20 cellular contexts compared by ENCODE assay signal in genomic region chr19:10143700-10144099, GRCh38. TPM values are rescaled to one million over a fixed set of nuclear protein-coding genes. Genes with fewer than 3 reads are reported as not detected.
DNase-seq lines count a peak whose midpoint lies in the region; ATAC-seq and FAIRE-seq lines count a peak whose summit lies in the region.
"Had no signal": no experiment of that assay in that cellular context is flagged by ENCODE, and none has a peak within 500 bp of the region (broad histone marks: within the 10 kb centered on the region; RNA-seq: fewer than 3 reads in every experiment).

No MANE protein-coding gene starts in this region.

- H3K27ac Mint-ChIP-seq in activated CD8-positive, alpha-beta memory T cell treated with anti-CD3 and anti-CD28 coated beads, Interleukin-2, amount 10 ng/mL, durations not matched to agents 7 days and 5 days: peak overlapping the region; percentile 86
- H3K27ac Mint-ChIP-seq in T-helper 2 cell treated with Interferon-gamma antibody and Interleukin-4, amounts not matched to agents 5 μg/mL and 100 μg/mL, for 36 hours: peak overlapping the region; percentile 72
- peak overlapping the region; percentile 98 for H3K27ac Mint-ChIP-seq in activated naive CD8-positive, alpha-beta T cell treated with anti-CD3 and anti-CD28 coated beads, Interleukin-2, amount 10 ng/mL, durations not matched to agents 7 days and 5 days
- H3K27ac Mint-ChIP-seq in naive thymus-derived CD8-positive, alpha-beta T cell: peak overlapping the region; percentile 97 to 100 (median 99)

- no peak for ATAC-seq in activated CD8-positive, alpha-beta memory T cell treated with anti-CD3 and anti-CD28 coated beads, Interleukin-2, amount 10 ng/mL, durations not matched to agents 7 days and 5 days
- ATAC-seq in activated naive CD8-positive, alpha-beta T cell treated with anti-CD3 and anti-CD28 coated beads, Interleukin-2, amount 10 ng/mL, durations not matched to agents 7 days and 5 days (ENCODE audit: low read depth): no peak
- no peak for ATAC-seq in naive thymus-derived CD8-positive, alpha-beta T cell
- no peak for ATAC-seq in HG03432 (IDR thresholded peaks at IDR 0.05; ENCODE audit: unreplicated experiment)
- ATAC-seq: HCT116 had no signal

- CTCF ChIA-PET in activated CD8-positive, alpha-beta memory T cell treated with anti-CD3 and anti-CD28 coated beads, Interleukin-2, amount 10 ng/mL, durations not matched to agents 7 days and 5 days (lab: Charles Lee): interaction anchor here (0.6 to 2.8 kb wide), 5 partner anchors 18 to 213 kb away, joined by 3 to 11 read pairs (median 3); partner anchors contain the start of gene EIF3G

- H3K4me1 ChIP-seq in small intestine (ENCODE audit: control insufficient read depth in 2 of 2, insufficient read depth in 1 of 2, low read depth in 1 of 2, low read length in 1 of 2): no peaks in the 10 kb centered on the region
- H3K4me1 ChIP-seq: left ventricle myocardium inferior, testis had no signal

- no peak for FAIRE-seq in small intestine (lab: Jason Lieb, UNC)

- peaks cover 13 to 22% of the 10 kb centered on the region in 2 donors for H3K36me3 ChIP-seq in small intestine (ENCODE audit: control insufficient read depth in 2 of 2, insufficient read depth in 2 of 2, low read length in 2 of 2)

- no peaks in the 10 kb centered on the region for H3K27me3 ChIP-seq in small intestine (ENCODE audit: control insufficient read depth in 2 of 2, insufficient read depth in 2 of 2, low read length in 2 of 2)
- H3K27me3 ChIP-seq: BLaER1 treated with 17β-estradiol and CSF1 and Interleukin-3, amounts not matched to agents 10 nM and 100 nM; neutrophil; testis had no signal

- no peak for DNase-seq in activated CD8-positive, alpha-beta memory T cell treated with anti-CD3 and anti-CD28 coated beads, Interleukin-2, amount 10 ng/mL, durations not matched to agents 7 days and 5 days
- no peak for DNase-seq in activated CD8-positive, alpha-beta memory T cell treated with anti-CD3 and anti-CD28 coated beads, Interleukin-2, amount 50 U/mL, for 48 hours
- DNase-seq in T-helper 2 cell treated with Interferon-gamma antibody and Interleukin-4, amounts not matched to agents 5 μg/mL and 100 μg/mL, for 36 hours (ENCODE audit: low spot score): no peak
- DNase-seq in activated naive CD8-positive, alpha-beta T cell treated with anti-CD3 and anti-CD28 coated beads, Interleukin-2, amount 10 ng/mL, durations not matched to agents 7 days and 5 days: no peak
- DNase-seq in naive thymus-derived CD8-positive, alpha-beta T cell: peak in 1 of 10 donors; percentile 14
- DNase-seq in small intestine: no peak
- no peak for DNase-seq in T-helper 9 cell
- DNase-seq: aorta, cerebellar nuclear complex, left ventricle myocardium inferior, MM.1S, NCI-H146, NCI-H82, PC-9, testis had no signal

- peak overlapping the region in 1 of 2 donors; percentile 87 for H3K27ac ChIP-seq in small intestine (ENCODE audit: low read depth in 1 of 2, low read length in 1 of 2)
- H3K27ac ChIP-seq: HL-60, left ventricle myocardium inferior, neutrophil, PC-9, testis had no signal

- no peaks in the 10 kb centered on the region for H3K27me3 Mint-ChIP-seq in activated CD8-positive, alpha-beta memory T cell treated with anti-CD3 and anti-CD28 coated beads, Interleukin-2, amount 10 ng/mL, durations not matched to agents 7 days and 5 days
- no peaks in the 10 kb centered on the region for H3K27me3 Mint-ChIP-seq in T-helper 2 cell treated with Interferon-gamma antibody and Interleukin-4, amounts not matched to agents 5 μg/mL and 100 μg/mL, for 36 hours (ENCODE audit: low read depth)
- no peaks in the 10 kb centered on the region for H3K27me3 Mint-ChIP-seq in activated naive CD8-positive, alpha-beta T cell treated with anti-CD3 and anti-CD28 coated beads, Interleukin-2, amount 10 ng/mL, durations not matched to agents 7 days and 5 days
- no peaks in the 10 kb centered on the region for H3K27me3 Mint-ChIP-seq in naive thymus-derived CD8-positive, alpha-beta T cell

- WGBS in small intestine, 3 donors: 80 to 88% (median 86%) methylated on average over 11 of the region's 11 CpGs

- H3K4me3 Mint-ChIP-seq in activated CD8-positive, alpha-beta memory T cell treated with anti-CD3 and anti-CD28 coated beads, Interleukin-2, amount 10 ng/mL, durations not matched to agents 7 days and 5 days: no peak overlapping the region
- no peak overlapping the region for H3K4me3 Mint-ChIP-seq in T-helper 2 cell treated with Interferon-gamma antibody and Interleukin-4, amounts not matched to agents 5 μg/mL and 100 μg/mL, for 36 hours
- H3K4me3 Mint-ChIP-seq in activated naive CD8-positive, alpha-beta T cell treated with anti-CD3 and anti-CD28 coated beads, Interleukin-2, amount 10 ng/mL, durations not matched to agents 7 days and 5 days: peak overlapping the region; percentile 75
- peak overlapping the region; percentile 1 to 90 (median 69) for H3K4me3 Mint-ChIP-seq in naive thymus-derived CD8-positive, alpha-beta T cell

- peaks cover 60% of the 10 kb centered on the region for H3K36me3 Mint-ChIP-seq in activated CD8-positive, alpha-beta memory T cell treated with anti-CD3 and anti-CD28 coated beads, Interleukin-2, amount 10 ng/mL, durations not matched to agents 7 days and 5 days
- peaks cover 75% of the 10 kb centered on the region for H3K36me3 Mint-ChIP-seq in T-helper 2 cell treated with Interferon-gamma antibody and Interleukin-4, amounts not matched to agents 5 μg/mL and 100 μg/mL, for 36 hours (ENCODE audit: low read depth)
- peaks cover 36% of the 10 kb centered on the region for H3K36me3 Mint-ChIP-seq in activated naive CD8-positive, alpha-beta T cell treated with anti-CD3 and anti-CD28 coated beads, Interleukin-2, amount 10 ng/mL, durations not matched to agents 7 days and 5 days
- peaks cover 5 to 71% (median 39%) of the 10 kb centered on the region in 3 donors for H3K36me3 Mint-ChIP-seq in naive thymus-derived CD8-positive, alpha-beta T cell

- H3K9me3 ChIP-seq in small intestine (ENCODE audit: control insufficient read depth, low read depth): no peaks in the 10 kb centered on the region
- H3K9me3 ChIP-seq: BLaER1 treated with 17β-estradiol and CSF1 and Interleukin-3, amounts not matched to agents 10 nM and 100 nM; left ventricle myocardium inferior; neutrophil; testis had no signal

- POLR2A ChIA-PET in activated naive CD8-positive, alpha-beta T cell treated with anti-CD3 and anti-CD28 coated beads, Interleukin-2, amount 10 ng/mL, durations not matched to agents 7 days and 5 days (lab: Charles Lee): interaction anchor here (0.8 to 1.5 kb wide), 4 partner anchors 14 to 422 kb away, joined by 3 to 10 read pairs (median 3); partner anchors contain the start of genes DNMT1 and KRI1
- POLR2A ChIA-PET in naive thymus-derived CD8-positive, alpha-beta T cell (lab: Charles Lee): interaction anchor here (1.1 to 9.5 kb wide), 12 partner anchors 8 to 108 kb away, joined by 3 to 116 read pairs (median 10); partner anchors contain the start of genes EIF3G, MRPL4 and PPAN

- no peaks in the 10 kb centered on the region for H3K9me3 Mint-ChIP-seq in activated CD8-positive, alpha-beta memory T cell treated with anti-CD3 and anti-CD28 coated beads, Interleukin-2, amount 10 ng/mL, durations not matched to agents 7 days and 5 days (ENCODE audit: low read depth)
- no peaks in the 10 kb centered on the region for H3K9me3 Mint-ChIP-seq in T-helper 2 cell treated with Interferon-gamma antibody and Interleukin-4, amounts not matched to agents 5 μg/mL and 100 μg/mL, for 36 hours
- H3K9me3 Mint-ChIP-seq in activated naive CD8-positive, alpha-beta T cell treated with anti-CD3 and anti-CD28 coated beads, Interleukin-2, amount 10 ng/mL, durations not matched to agents 7 days and 5 days: no peaks in the 10 kb centered on the region
- H3K9me3 Mint-ChIP-seq in naive thymus-derived CD8-positive, alpha-beta T cell: no peaks in the 10 kb centered on the region

- H3K4me1 Mint-ChIP-seq in activated CD8-positive, alpha-beta memory T cell treated with anti-CD3 and anti-CD28 coated beads, Interleukin-2, amount 10 ng/mL, durations not matched to agents 7 days and 5 days: peaks cover 29% of the 10 kb centered on the region
- H3K4me1 Mint-ChIP-seq in T-helper 2 cell treated with Interferon-gamma antibody and Interleukin-4, amounts not matched to agents 5 μg/mL and 100 μg/mL, for 36 hours (ENCODE audit: low read depth): peaks cover 16% of the 10 kb centered on the region
- H3K4me1 Mint-ChIP-seq in activated naive CD8-positive, alpha-beta T cell treated with anti-CD3 and anti-CD28 coated beads, Interleukin-2, amount 10 ng/mL, durations not matched to agents 7 days and 5 days: peaks cover 28% of the 10 kb centered on the region
- H3K4me1 Mint-ChIP-seq in naive thymus-derived CD8-positive, alpha-beta T cell: peaks cover 8 to 63% (median 34%) of the 10 kb centered on the region in 4 donors

- H3K4me3 ChIP-seq in small intestine (ENCODE audit: low read depth in 1 of 2, low read length in 2 of 2): no peak overlapping the region
- H3K4me3 ChIP-seq: BLaER1 treated with 17β-estradiol and CSF1 and Interleukin-3, amounts not matched to agents 10 nM and 100 nM; left ventricle myocardium inferior; PC-9; testis had no signal

RNA-seq across cellular contexts. Expression of gene EIF3G, which starts 24.0 kb away (rescaled TPM):
- 100 to 1,000 TPM; 216 to 256 TPM for total RNA-seq in activated CD8-positive, alpha-beta memory T cell treated with anti-CD3 and anti-CD28 coated beads, Interleukin-2, amount 10 ng/mL, durations not matched to agents 7 days and 5 days
- 100 to 1,000 TPM; 262 to 264 TPM for total RNA-seq in activated naive CD8-positive, alpha-beta T cell treated with anti-CD3 and anti-CD28 coated beads, Interleukin-2, amount 10 ng/mL, durations not matched to agents 7 days and 5 days
- total RNA-seq in naive thymus-derived CD8-positive, alpha-beta T cell: 100 to 1,000 TPM; 363 to 378 TPM
- 100 to 1,000 TPM; 226 to 282 (median 269) TPM for polyA plus RNA-seq in naive thymus-derived CD8-positive, alpha-beta T cell
- 100 to 1,000 TPM; 138 to 218 (median 213) TPM for polyA plus RNA-seq in small intestine

RNA-seq across cellular contexts. Expression of gene P2RY11, which starts 32.2 kb away (rescaled TPM):
- total RNA-seq in activated CD8-positive, alpha-beta memory T cell treated with anti-CD3 and anti-CD28 coated beads, Interleukin-2, amount 10 ng/mL, durations not matched to agents 7 days and 5 days: 10 to 100 TPM; 36.0 to 43.7 TPM
- 10 to 100 TPM; 51.8 to 53.6 TPM for total RNA-seq in activated naive CD8-positive, alpha-beta T cell treated with anti-CD3 and anti-CD28 coated beads, Interleukin-2, amount 10 ng/mL, durations not matched to agents 7 days and 5 days
- 10 to 100 TPM; 61.4 to 68.0 TPM for total RNA-seq in naive thymus-derived CD8-positive, alpha-beta T cell
- polyA plus RNA-seq in naive thymus-derived CD8-positive, alpha-beta T cell: 1 to 10 TPM; 2.2 to 4.2 (median 2.9) TPM
- 10 to 100 TPM in 1 of 3 donors, 1 to 10 TPM in 2; 3.8 to 14.6 (median 6.3) TPM for polyA plus RNA-seq in small intestine

RNA-seq across cellular contexts. Expression of gene PPAN, which starts 37.5 kb away (rescaled TPM):
- 100 to 1,000 TPM in 1 of 2 experiments, 10 to 100 TPM in 1; 98.5 to 115 TPM for total RNA-seq in activated CD8-positive, alpha-beta memory T cell treated with anti-CD3 and anti-CD28 coated beads, Interleukin-2, amount 10 ng/mL, durations not matched to agents 7 days and 5 days
- 100 to 1,000 TPM; 104 to 112 TPM for total RNA-seq in activated naive CD8-positive, alpha-beta T cell treated with anti-CD3 and anti-CD28 coated beads, Interleukin-2, amount 10 ng/mL, durations not matched to agents 7 days and 5 days
- total RNA-seq in naive thymus-derived CD8-positive, alpha-beta T cell: 100 to 1,000 TPM; 109 to 122 TPM
- 10 to 100 TPM; 15.7 to 42.7 (median 25.8) TPM for polyA plus RNA-seq in naive thymus-derived CD8-positive, alpha-beta T cell
- 10 to 100 TPM; 26.2 to 48.3 (median 37.3) TPM for polyA plus RNA-seq in small intestine

RNA-seq across cellular contexts. Expression of gene ANGPTL6, which starts 41.2 kb away (rescaled TPM):
- total RNA-seq in activated CD8-positive, alpha-beta memory T cell treated with anti-CD3 and anti-CD28 coated beads, Interleukin-2, amount 10 ng/mL, durations not matched to agents 7 days and 5 days: 1 to 10 TPM; 2.7 to 3.3 TPM
- total RNA-seq in activated naive CD8-positive, alpha-beta T cell treated with anti-CD3 and anti-CD28 coated beads, Interleukin-2, amount 10 ng/mL, durations not matched to agents 7 days and 5 days: 1 to 10 TPM; 3.8 to 4.7 TPM
- 1 to 10 TPM; 1.3 to 1.8 TPM for total RNA-seq in naive thymus-derived CD8-positive, alpha-beta T cell
- under 1 TPM; 0.54 to 0.82 (median 0.65) TPM for polyA plus RNA-seq in naive thymus-derived CD8-positive, alpha-beta T cell
- polyA plus RNA-seq in small intestine: under 1 TPM; 0.45 to 0.72 (median 0.54) TPM
- total RNA-seq: left ventricle myocardium inferior, PC-9 had no signal

RNA-seq across cellular contexts. Expression of gene DNMT1, which starts 51.1 kb away (rescaled TPM):
- 100 to 1,000 TPM; 433 to 500 TPM for total RNA-seq in activated CD8-positive, alpha-beta memory T cell treated with anti-CD3 and anti-CD28 coated beads, Interleukin-2, amount 10 ng/mL, durations not matched to agents 7 days and 5 days
- 100 to 1,000 TPM; 347 to 384 TPM for total RNA-seq in activated naive CD8-positive, alpha-beta T cell treated with anti-CD3 and anti-CD28 coated beads, Interleukin-2, amount 10 ng/mL, durations not matched to agents 7 days and 5 days
- 100 to 1,000 TPM; 228 to 231 TPM for total RNA-seq in naive thymus-derived CD8-positive, alpha-beta T cell
- 100 to 1,000 TPM in 2 of 3 donors, 10 to 100 TPM in 1; 93.7 to 146 (median 142) TPM for polyA plus RNA-seq in naive thymus-derived CD8-positive, alpha-beta T cell
- 10 to 100 TPM in 2 of 3 donors, 1 to 10 TPM in 1; 10.0 to 32.0 (median 13.9) TPM for polyA plus RNA-seq in small intestine

Comparison
In these comparisons a context has a peak if more than half of its experiments do, and no peak if none do; other contexts are left out.
1. H3K4me3 Mint-ChIP-seq: peak in activated naive CD8-positive, alpha-beta T cell treated with anti-CD3 and anti-CD28 coated beads, Interleukin-2, amount 10 ng/mL, durations not matched to agents 7 days and 5 days (single experiment) and naive thymus-derived CD8-positive, alpha-beta T cell (10 of 10); none in activated CD8-positive, alpha-beta memory T cell treated with anti-CD3 and anti-CD28 coated beads, Interleukin-2, amount 10 ng/mL, durations not matched to agents 7 days and 5 days (single experiment) and T-helper 2 cell treated with Interferon-gamma antibody and Interleukin-4, amounts not matched to agents 5 μg/mL and 100 μg/mL, for 36 hours (single experiment).
2. Peak in every context shown above with its lines, with median percentiles within 50 percentile points of each other: H3K27ac Mint-ChIP-seq.